In genomic region chr9:128881884-128882676, GRCh38 we compare ENCODE assay signal across 8 cellular contexts. TPM values are rescaled to one million over a fixed set of nuclear protein-coding genes. Genes with fewer than 3 reads are reported as not detected.
DNase-seq lines count a peak whose midpoint lies in the region; ATAC-seq and TF ChIP-seq lines count a peak whose summit lies in the region.

KYAT1 (minus strand) TSS chr9:128881950; CDS start chr9:128845405, 36,545 bp downstream.
LRRC8A (plus strand) TSS chr9:128882133; CDS start chr9:128907165, 25,032 bp downstream.

- H3K9me3 ChIP-seq in adrenal gland (replicated peaks in 1 of 3), result no peaks in the 10 kb centered on the region
- H3K9me3 ChIP-seq in heart left ventricle, result no peaks in the 10 kb centered on the region

- H3K27ac ChIP-seq in adrenal gland (peak within 1 kb of the TSS; percentile 57 to 97 (median 90)), heart left ventricle (peak within 1 kb of the TSS; percentile 93 to 100 (median 99))

- DNase-seq in NCI-H146 treated with DMSO at 0.1 percent for 48 hours (lab: John Stamatoyannopoulos, UW; ENCODE audit: unreplicated experiment) (peak; percentile 79), T-helper 1 cell (peak; percentile 94 to 98 (median 97)), adrenal gland (peak; percentile 96 to 99 (median 97)), heart left ventricle (peak; percentile 98 to 99 (median 98)), pons (ENCODE audit: low spot score) (peak; percentile 97), type B pancreatic cell (ENCODE audit: extremely low spot score, unreplicated experiment) (peak; percentile 99)

- no peaks in the 10 kb centered on the region for H3K9me3 Mint-ChIP-seq in type B pancreatic cell

- H3K36me3 Mint-ChIP-seq in type B pancreatic cell, result peaks cover 4% of the 10 kb centered on the region

- 0 to 1% (median 0%) methylated on average over 6 to 70 of the region's 70 CpGs for WGBS in adrenal gland, 4 donors
- WGBS in heart left ventricle, 4 donors, result 0 to 2% (median 1%) methylated on average over 33 to 70 of the region's 70 CpGs

- peaks cover 9 to 22% of the 10 kb centered on the region in 2 donors for H3K4me1 ChIP-seq in adrenal gland (replicated peaks in 1 of 2)
- H3K4me1 ChIP-seq in heart left ventricle, result peaks cover 8 to 82% (median 49%) of the 10 kb centered on the region in 12 donors

- ATAC-seq in HG02884 (IDR thresholded peaks at IDR 0.05; ENCODE audit: unreplicated experiment) (peak; percentile 78), heart left ventricle (peak; percentile 87 to 94 (median 90))

- H3K27me3 ChIP-seq in adrenal gland, result no peaks in the 10 kb centered on the region
- no peaks in the 10 kb centered on the region for H3K27me3 ChIP-seq in heart left ventricle

- TF ChIP-seq POLR2A in GM15510 (IDR thresholded peaks at IDR 0.05; ENCODE audit: borderline replicate concordance, extremely low read depth, insufficient read length) (peak; percentile 81), adrenal gland (IDR thresholded peaks at IDR 0.05) (peak; percentile 64 to 88), heart left ventricle (IDR thresholded peaks at IDR 0.05) (peak in 1 of 2 donors; percentile 88)

- no peaks in the 10 kb centered on the region for H3K27me3 Mint-ChIP-seq in type B pancreatic cell

- H3K4me1 Mint-ChIP-seq in type B pancreatic cell (ENCODE audit: unreplicated experiment), result peaks cover 19% of the 10 kb centered on the region

- H3K4me3 ChIP-seq in adrenal gland (peak within 1 kb of the TSS; percentile 74 to 90 (median 78)), heart left ventricle (peak within 1 kb of the TSS; percentile 80 to 100 (median 98))

- peak within 1 kb of the TSS; percentile 96 for H3K27ac Mint-ChIP-seq in type B pancreatic cell

- TF ChIP-seq CTCF in adrenal gland (IDR thresholded peaks at IDR 0.05), result peak in 1 of 6 experiments; percentile 5
- TF ChIP-seq CTCF in heart left ventricle (IDR thresholded peaks at IDR 0.05), result peak in 2 of 12 donors; percentile 14 to 29
- TF ChIP-seq CTCF in type B pancreatic cell (conservative IDR thresholded peaks at IDR 0.05), result no peak

- peak within 1 kb of the TSS; percentile 98 for H3K4me3 Mint-ChIP-seq in type B pancreatic cell

- peaks cover 0 to 14% of the 10 kb centered on the region in 2 donors for H3K36me3 ChIP-seq in adrenal gland (replicated peaks in 1 of 2)
- H3K36me3 ChIP-seq in heart left ventricle, result peaks cover 0 to 22% (median 13%) of the 10 kb centered on the region in 9 donors

- intact Hi-C loops in adrenal gland (cut with DNase I), result loop anchor here (5.0 kb wide), 2 partner anchors 35 to 40 kb away; partner anchors contain the start of gene PHYHD1 (in 1 of the 2)
- intact Hi-C loops in heart left ventricle (cut with DNase I), result loop anchor here in 8 of 10 donors (1.0 to 5.0 kb wide), 7 partner anchors 19 to 65 kb away; partner anchors contain the start of genes PHYHD1 (in 3 of the 8) and ENDOG (in 1 of the 8)

RNA-seq across cellular contexts. Expression of gene KYAT1, which starts in this region (rescaled TPM):
- total RNA-seq in adrenal gland, result 10 to 100 TPM in 1 of 8 donors, 1 to 10 TPM in 7; 3.5 to 10.3 (median 8.3) TPM
- 1 to 10 TPM; 3.5 to 9.6 (median 5.8) TPM for polyA plus RNA-seq in adrenal gland
- 10 to 100 TPM in 7 of 9 donors, 1 to 10 TPM in 2; 9.5 to 16.7 (median 13.4) TPM for total RNA-seq in heart left ventricle
- polyA plus RNA-seq in heart left ventricle, result 10 to 100 TPM; 11.5 to 12.6 TPM
- 4.0 and 11.5 TPM in 2 replicates for total RNA-seq in type B pancreatic cell (ENCODE audit: low replicate concordance)

RNA-seq across cellular contexts. Expression of gene LRRC8A, which starts in this region (rescaled TPM):
- 10 to 100 TPM; 29.6 to 88.3 (median 42.8) TPM for total RNA-seq in adrenal gland
- 10 to 100 TPM in 2 of 3 donors, 1 to 10 TPM in 1; 9.0 to 15.7 (median 13.0) TPM for polyA plus RNA-seq in adrenal gland
- 10 to 100 TPM; 16.2 to 76.4 (median 28.8) TPM for total RNA-seq in heart left ventricle
- 10 to 100 TPM; 15.8 to 62.3 TPM for polyA plus RNA-seq in heart left ventricle
- total RNA-seq in type B pancreatic cell (ENCODE audit: low replicate concordance), result 33.2 and 38.2 TPM in 2 replicates

Comparison
In these comparisons a context has a peak if more than half of its experiments do, and no peak if none do; other contexts are left out.
1. Peak in every context shown above with its lines: DNase-seq, ATAC-seq, H3K4me3 ChIP-seq and H3K27ac ChIP-seq.